11 cellular contexts compared by ENCODE assay signal in the genomic region with DNA sequence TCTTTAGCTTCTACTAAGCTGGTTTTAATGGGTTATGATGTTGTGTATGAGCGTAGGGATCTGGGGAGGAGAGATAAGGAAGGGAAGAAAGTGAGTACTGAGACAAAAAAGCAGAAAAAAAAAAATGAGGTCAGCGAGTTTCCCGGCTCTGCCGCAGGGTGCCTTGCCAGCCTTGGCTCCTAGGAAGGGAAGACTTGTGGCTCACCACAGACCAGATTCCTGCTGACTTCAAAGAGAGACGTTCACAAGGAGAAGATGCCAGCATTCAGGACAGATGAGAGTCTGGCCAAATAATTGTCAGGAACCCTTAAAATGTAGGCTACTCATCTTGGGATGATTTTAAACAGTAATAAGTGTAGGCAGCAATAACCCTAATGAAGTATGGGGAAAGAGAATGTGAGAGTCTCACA. TPM values are rescaled to one million over a fixed set of nuclear protein-coding genes. Genes with fewer than 3 reads are reported as not detected.
A peak's percentile ranks its signal among the peaks of the same experiment; 100 is the strongest.
DNase-seq lines count a peak whose midpoint lies in the region; ATAC-seq lines count a peak whose summit lies in the region.
"Had no signal": no experiment of that assay in that cellular context is flagged by ENCODE, and none has a peak within 500 bp of the region (broad histone marks: within the 10 kb centered on the region; RNA-seq: fewer than 3 reads in every experiment).

No MANE protein-coding gene starts in this region.

- H3K27me3 Mint-ChIP-seq in activated T-helper 17 cell treated with anti-CD3 and anti-CD28 coated beads, Interleukin-2, amount 50 U/mL, for 72 hours: no peaks in the 10 kb centered on the region
- H3K27me3 Mint-ChIP-seq: natural killer cell treated with Interleukin-12 subunit alpha and Interleukin-12 subunit beta and Interleukin-15 and Interleukin-18, amount 100 ng/mL, for 72 hours had no signal

- H3K4me1 Mint-ChIP-seq in activated T-helper 17 cell treated with anti-CD3 and anti-CD28 coated beads, Interleukin-2, amount 50 U/mL, for 72 hours: peaks cover 9% of the 10 kb centered on the region

- H3K36me3 Mint-ChIP-seq in activated T-helper 17 cell treated with anti-CD3 and anti-CD28 coated beads, Interleukin-2, amount 50 U/mL, for 72 hours (ENCODE audit: low read depth): no peaks in the 10 kb centered on the region
- H3K36me3 Mint-ChIP-seq: natural killer cell treated with Interleukin-12 subunit alpha and Interleukin-12 subunit beta and Interleukin-15 and Interleukin-18, amount 100 ng/mL, for 72 hours had no signal

- no peak for ATAC-seq in activated T-helper 17 cell treated with anti-CD3 and anti-CD28 coated beads, Interleukin-2, amount 50 U/mL, for 72 hours (replicated peaks)
- ATAC-seq: A549; natural killer cell treated with Interleukin-12 subunit alpha and Interleukin-12 subunit beta and Interleukin-15 and Interleukin-18, amount 100 ng/mL, for 72 hours had no signal

- no peaks in the 10 kb centered on the region for H3K9me3 Mint-ChIP-seq in activated T-helper 17 cell treated with anti-CD3 and anti-CD28 coated beads, Interleukin-2, amount 50 U/mL, for 72 hours
- H3K9me3 Mint-ChIP-seq: natural killer cell treated with Interleukin-12 subunit alpha and Interleukin-12 subunit beta and Interleukin-15 and Interleukin-18, amount 100 ng/mL, for 72 hours had no signal

- DNase-seq in A172 (ENCODE audit: low spot score) (peak; percentile 86), MG63 (peak; percentile 91), dedifferentiated amniotic fluid mesenchymal stem cell (ENCODE audit: extremely low spot score) (peak; percentile 74), midbrain (lab: John Stamatoyannopoulos, UW) (peak; percentile 19), NCI-H1694 treated with DMSO at 0.1 percent for 48 hours (lab: John Stamatoyannopoulos, UW) (no peak), DMS79 (lab: John Stamatoyannopoulos, UW) (no peak)
- DNase-seq in activated CD4-positive, CD25-positive, alpha-beta regulatory T cell treated with anti-CD3 and anti-CD28 coated beads, Interleukin-2, amount 50 U/mL, for 72 hours: no peak
- DNase-seq: cerebellar nuclear complex had no signal

- no peaks in the 10 kb centered on the region for H3K9me3 ChIP-seq in MG63
- H3K9me3 ChIP-seq: A549 had no signal

- no peaks in the 10 kb centered on the region for H3K27me3 ChIP-seq in MG63

- H3K4me3 ChIP-seq in MG63: no peak overlapping the region
- H3K4me3 ChIP-seq: A549 had no signal

- H3K27ac Mint-ChIP-seq in activated T-helper 17 cell treated with anti-CD3 and anti-CD28 coated beads, Interleukin-2, amount 50 U/mL, for 72 hours: no peak overlapping the region

- no peaks in the 10 kb centered on the region for H3K36me3 ChIP-seq in MG63

- no peak overlapping the region for H3K4me3 Mint-ChIP-seq in activated T-helper 17 cell treated with anti-CD3 and anti-CD28 coated beads, Interleukin-2, amount 50 U/mL, for 72 hours
- H3K4me3 Mint-ChIP-seq: natural killer cell treated with Interleukin-12 subunit alpha and Interleukin-12 subunit beta and Interleukin-15 and Interleukin-18, amount 100 ng/mL, for 72 hours had no signal

RNA-seq across cellular contexts. Expression of a gene that starts 11.4 kb away (rescaled TPM):
- total RNA-seq in A172 (2014; rRNA removed; shearing (Covaris generic)): 16.0 and 17.2 TPM in 2 replicates
- total RNA-seq in MG63 (2014; rRNA removed; shearing (Covaris generic); ENCODE audit: low replicate concordance): 12.5 and 13.9 TPM in 2 replicates
- 100 to 1,000 TPM; 105 to 121 TPM for total RNA-seq in activated T-helper 17 cell treated with anti-CD3 and anti-CD28 coated beads, Interleukin-2, amount 50 U/mL, for 72 hours

RNA-seq across cellular contexts. Expression of a gene that starts 26.6 kb away (rescaled TPM):
- total RNA-seq in A172 (2014; rRNA removed; shearing (Covaris generic)): 11.2 and 15.6 TPM in 2 replicates
- total RNA-seq in MG63 (2014; rRNA removed; shearing (Covaris generic); ENCODE audit: low replicate concordance): 19.4 and 24.2 TPM in 2 replicates
- total RNA-seq in activated T-helper 17 cell treated with anti-CD3 and anti-CD28 coated beads, Interleukin-2, amount 50 U/mL, for 72 hours: 10 to 100 TPM; 14.6 to 29.6 TPM

Comparison
In these comparisons a context has a peak if more than half of its experiments do, and no peak if none do; other contexts are left out.
1. DNase-seq: peak in A172 (single experiment), MG63 (single experiment), dedifferentiated amniotic fluid mesenchymal stem cell (single experiment) and midbrain (single experiment); none in activated CD4-positive, CD25-positive, alpha-beta regulatory T cell treated with anti-CD3 and anti-CD28 coated beads, Interleukin-2, amount 50 U/mL, for 72 hours (single experiment), NCI-H1694 treated with DMSO at 0.1 percent for 48 hours (single experiment) and DMS79 (single experiment).